8 cellular contexts compared by ENCODE assay signal in the genomic region with DNA sequence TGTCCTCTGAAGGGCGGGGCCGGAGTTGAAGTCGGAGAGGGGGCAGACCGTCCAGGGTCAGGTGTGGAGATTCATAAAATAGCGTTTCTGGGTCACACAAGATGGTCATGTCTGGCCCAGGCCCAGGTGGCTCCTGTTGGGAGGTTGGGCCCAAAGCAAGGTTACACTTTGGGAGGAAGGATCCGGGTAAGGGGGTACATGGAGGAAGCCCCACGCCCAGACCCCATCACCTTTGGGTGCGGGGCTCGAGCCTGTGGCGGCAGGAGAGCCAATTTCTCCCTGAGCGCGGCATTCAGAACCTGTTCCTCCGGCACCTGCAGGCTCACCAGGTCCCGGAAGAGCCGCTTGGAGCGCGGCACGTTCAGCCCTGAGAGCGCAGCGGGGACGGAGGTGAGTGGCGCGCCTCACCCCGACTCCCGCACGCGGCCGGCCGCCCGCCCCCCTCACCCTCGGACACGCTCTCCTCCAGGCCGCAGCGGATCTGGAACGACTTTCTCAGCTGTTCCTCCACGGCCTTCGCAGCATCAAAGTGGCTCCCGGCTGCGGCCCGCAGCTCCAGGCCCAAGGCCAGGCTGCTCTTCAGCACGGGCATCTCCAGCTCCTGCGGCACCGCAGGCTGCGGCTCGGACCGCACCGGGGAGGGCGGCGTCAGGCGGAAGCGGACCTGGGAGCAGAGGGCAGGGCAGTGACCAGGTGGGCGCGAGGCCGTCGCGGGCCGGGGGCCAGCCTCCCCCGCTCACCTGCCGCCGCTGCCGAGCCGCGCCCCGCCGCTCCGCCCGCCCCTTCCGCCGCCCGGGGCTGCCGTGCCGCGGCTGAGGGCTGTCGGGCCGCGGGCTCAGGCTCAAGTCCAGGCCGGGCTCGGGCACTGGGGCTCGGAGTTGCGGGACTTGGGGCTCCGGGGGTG. TPM values are rescaled to one million over a fixed set of nuclear protein-coding genes. Genes with fewer than 3 reads are reported as not detected.
A peak's percentile ranks its signal among the peaks of the same experiment; 100 is the strongest.
DNase-seq lines count a peak whose midpoint lies in the region; ATAC-seq lines count a peak whose summit lies in the region.

No MANE protein-coding gene starts in this region.

- ATAC-seq in GM19397 (IDR thresholded peaks at IDR 0.05; ENCODE audit: unreplicated experiment) (peak; percentile 25), HG03460 (IDR thresholded peaks at IDR 0.05; ENCODE audit: unreplicated experiment) (peak; percentile 26), left colon (peak; percentile 55)

- DNase-seq in COLO668 (lab: John Stamatoyannopoulos, UW; ENCODE audit: unreplicated experiment) (peak; percentile 72), T-helper 9 cell (peak; percentile 45), caudate nucleus (lab: John Stamatoyannopoulos, UW) (peak in 19 of 61 donors; percentile 9 to 60 (median 25)), left colon (peak; percentile 45 to 66), NCI-H1436 treated with DMSO at 0.1 percent for 48 hours (lab: John Stamatoyannopoulos, UW) (no peak)
- DNase-seq in stimulated activated CD4-positive, alpha-beta T cell treated with anti-CD3 and anti-CD28 coated beads, Interleukin-4, amount 100 ng/mL, for 4 hours, result peak; percentile 41 to 49

- peak overlapping the region; percentile 96 for H3K27ac ChIP-seq in caudate nucleus (ENCODE audit: low read depth, low read length)

- intact Hi-C loops in left colon (cut with DNase I, micrococcal nuclease), result no loop called here

RNA-seq across cellular contexts. Expression of gene PPP1R35, which starts 0.6 kb away (rescaled TPM):
- total RNA-seq in left colon, result 10 to 100 TPM; 32.6 to 35.3 TPM

RNA-seq across cellular contexts. Expression of gene MEPCE, which starts 6.0 kb away (rescaled TPM):
- 10 to 100 TPM; 27.4 to 30.2 TPM for total RNA-seq in left colon

RNA-seq across cellular contexts. Expression of gene ZCWPW1, which starts 7.2 kb away (rescaled TPM):
- 1 to 10 TPM; 1.2 to 1.6 TPM for total RNA-seq in left colon

RNA-seq across cellular contexts. Expression of gene SPACDR, which starts 28.4 kb away (rescaled TPM):
- under 1 TPM; 0.31 to 0.39 TPM for total RNA-seq in left colon

RNA-seq across cellular contexts. Expression of gene TSC22D4, which starts 43.4 kb away (rescaled TPM):
- 10 to 100 TPM; 45.9 to 57.2 TPM for total RNA-seq in left colon
